In the genomic region with DNA sequence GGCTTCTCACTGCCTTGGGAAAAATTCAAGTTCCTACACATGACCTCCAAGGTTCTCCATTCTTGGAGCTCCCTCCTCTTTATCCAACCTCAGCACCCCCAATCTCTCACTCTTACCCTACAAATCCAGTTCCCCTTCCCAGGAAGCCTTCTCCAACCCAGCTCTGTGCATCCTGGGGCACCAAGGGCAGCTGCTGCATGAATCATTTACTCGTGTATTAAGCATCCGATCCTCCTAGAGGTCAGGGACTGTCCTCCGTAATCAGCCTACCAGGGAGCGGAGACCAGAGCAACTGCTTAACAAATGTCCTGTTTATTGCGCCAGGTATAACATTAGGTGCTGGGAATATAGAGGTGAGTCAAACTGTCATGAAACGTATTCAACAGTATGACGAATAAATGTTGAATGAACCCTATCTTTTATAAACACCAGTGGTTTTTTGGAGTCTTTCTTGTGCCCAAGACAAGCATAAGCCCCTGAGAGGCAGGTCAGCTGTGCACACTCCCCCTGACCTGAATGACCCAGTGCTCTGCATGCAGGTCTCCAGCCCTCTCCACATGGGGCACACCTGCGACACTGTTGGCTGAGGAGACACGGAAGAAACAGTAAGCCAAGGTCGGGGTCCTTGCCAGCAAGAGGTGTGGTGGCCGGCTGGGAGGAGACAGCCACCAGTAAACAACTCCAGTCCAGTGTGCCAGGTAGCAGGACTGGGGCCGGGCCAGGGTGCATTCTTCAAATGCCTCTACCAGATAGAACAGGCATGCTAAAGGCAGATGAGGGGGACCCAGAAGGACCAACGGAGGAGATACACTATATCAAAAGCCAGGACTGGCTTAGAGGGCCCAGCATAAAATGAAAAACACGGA, we compare ENCODE assay signal across 9 cellular contexts. TPM values are rescaled to one million over a fixed set of nuclear protein-coding genes. Genes with fewer than 3 reads are reported as not detected.
A peak's percentile ranks its signal among the peaks of the same experiment; 100 is the strongest.
DNase-seq lines count a peak whose midpoint lies in the region; ATAC-seq lines count a peak whose summit lies in the region.
"Had no signal": no experiment of that assay in that cellular context is flagged by ENCODE, and none has a peak within 500 bp of the region (broad histone marks: within the 10 kb centered on the region; RNA-seq: fewer than 3 reads in every experiment).

No MANE protein-coding gene starts in this region.

- H3K27ac Mint-ChIP-seq in stimulated activated naive CD8-positive, alpha-beta T cell treated with anti-CD3 and anti-CD28 coated beads, Interleukin-15, Interleukin-2, amounts not matched to agents 100 ng/mL and 50 ng/mL, for 24 hours, result peak overlapping the region; percentile 68
- peak overlapping the region; percentile 95 for H3K27ac Mint-ChIP-seq in memory B cell

- H3K4me3 Mint-ChIP-seq in stimulated activated naive CD8-positive, alpha-beta T cell treated with anti-CD3 and anti-CD28 coated beads, Interleukin-15, Interleukin-2, amounts not matched to agents 100 ng/mL and 50 ng/mL, for 24 hours, result peak overlapping the region; percentile 21
- H3K4me3 Mint-ChIP-seq in memory B cell, result peak overlapping the region; percentile 53

- H3K36me3 Mint-ChIP-seq in stimulated activated naive CD8-positive, alpha-beta T cell treated with anti-CD3 and anti-CD28 coated beads, Interleukin-15, Interleukin-2, amounts not matched to agents 100 ng/mL and 50 ng/mL, for 24 hours (ENCODE audit: low read depth), result peaks cover 38% of the 10 kb centered on the region
- peaks cover 2% of the 10 kb centered on the region for H3K36me3 Mint-ChIP-seq in memory B cell

- no peaks in the 10 kb centered on the region for H3K27me3 Mint-ChIP-seq in stimulated activated naive CD8-positive, alpha-beta T cell treated with anti-CD3 and anti-CD28 coated beads, Interleukin-15, Interleukin-2, amounts not matched to agents 100 ng/mL and 50 ng/mL, for 24 hours
- H3K27me3 Mint-ChIP-seq in memory B cell, result no peaks in the 10 kb centered on the region

- H3K4me1 Mint-ChIP-seq in stimulated activated naive CD8-positive, alpha-beta T cell treated with anti-CD3 and anti-CD28 coated beads, Interleukin-15, Interleukin-2, amounts not matched to agents 100 ng/mL and 50 ng/mL, for 24 hours (ENCODE audit: low read depth), result peaks cover 95% of the 10 kb centered on the region
- H3K4me1 Mint-ChIP-seq in memory B cell, result peaks cover 60% of the 10 kb centered on the region

- no peak for DNase-seq in stimulated activated naive CD8-positive, alpha-beta T cell treated with anti-CD3 and anti-CD28 coated beads, Interleukin-15, Interleukin-2, amounts not matched to agents 100 U/mL and 50 U/mL, for 24 hours
- DNase-seq in cerebellum (ENCODE audit: low spot score) (peak; percentile 73), memory B cell (ENCODE audit: low spot score in 2 of 2) (no peak), ureter (ENCODE audit: low spot score) (peak; percentile 59)
- DNase-seq: NCI-H446 treated with DMSO at 0.1 percent for 48 hours had no signal

- no peak for ATAC-seq in stimulated activated naive CD8-positive, alpha-beta T cell treated with anti-CD3 and anti-CD28 coated beads, Interleukin-15, Interleukin-2, amounts not matched to agents 100 U/mL and 50 U/mL, for 24 hours
- no peak for ATAC-seq in memory B cell (ENCODE audit: low read depth)
- ATAC-seq in HG02798 (IDR thresholded peaks at IDR 0.05; ENCODE audit: poor library complexity, unreplicated experiment), result no peak
- no peak for ATAC-seq in GM21423 (IDR thresholded peaks at IDR 0.05; ENCODE audit: unreplicated experiment)
- no peak for ATAC-seq in GM21360 (IDR thresholded peaks at IDR 0.05; ENCODE audit: unreplicated experiment)

- H3K9me3 Mint-ChIP-seq in stimulated activated naive CD8-positive, alpha-beta T cell treated with anti-CD3 and anti-CD28 coated beads, Interleukin-15, Interleukin-2, amounts not matched to agents 100 ng/mL and 50 ng/mL, for 24 hours, result no peaks in the 10 kb centered on the region
- H3K9me3 Mint-ChIP-seq in memory B cell, result no peaks in the 10 kb centered on the region

RNA-seq across cellular contexts. Expression of a gene that starts 27.6 kb away (rescaled TPM):
- total RNA-seq in cerebellum (82.8 TPM), ureter (169 TPM)

Comparison
In these comparisons a context has a peak if more than half of its experiments do, and no peak if none do; other contexts are left out.
1. DNase-seq: peak in cerebellum (single experiment) and ureter (single experiment); none in stimulated activated naive CD8-positive, alpha-beta T cell treated with anti-CD3 and anti-CD28 coated beads, Interleukin-15, Interleukin-2, amounts not matched to agents 100 U/mL and 50 U/mL, for 24 hours (single experiment) and memory B cell (0 of 2).